13 cellular contexts compared by ENCODE assay signal in the genomic region with DNA sequence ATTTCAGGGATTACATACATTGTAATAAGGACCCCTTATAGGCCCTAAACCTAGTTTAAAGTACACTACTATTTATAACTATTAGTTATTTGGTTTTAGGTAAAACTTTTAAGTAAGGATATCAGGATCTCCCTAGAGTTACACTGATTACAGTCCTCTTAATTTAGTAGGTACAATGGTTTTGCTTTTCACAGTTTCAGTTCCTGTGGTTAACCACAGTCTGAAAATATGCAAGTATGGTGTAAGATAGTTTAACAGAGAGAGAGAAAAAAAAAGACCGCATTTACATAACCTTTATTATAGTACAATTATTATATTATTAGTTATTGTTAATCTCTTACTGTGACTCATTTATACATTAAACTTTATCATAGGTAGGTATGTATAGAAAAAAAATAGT.
DNase-seq lines count a peak whose midpoint lies in the region; ATAC-seq lines count a peak whose summit lies in the region.
"Had no signal": no experiment of that assay in that cellular context is flagged by ENCODE, and none has a peak within 500 bp of the region (broad histone marks: within the 10 kb centered on the region; RNA-seq: fewer than 3 reads in every experiment).

No MANE protein-coding gene starts in this region.

- H3K4me1 Mint-ChIP-seq in activated naive CD4-positive, alpha-beta T cell treated with anti-CD3 and anti-CD28 coated beads, Interleukin-2, amount 10 ng/mL, durations not matched to agents 7 days and 5 days, result no peaks in the 10 kb centered on the region
- H3K4me1 Mint-ChIP-seq in activated naive CD4-positive, alpha-beta T cell treated with anti-CD3 and anti-CD28 coated beads for 36 hours (ENCODE audit: low read depth), result no peaks in the 10 kb centered on the region
- H3K4me1 Mint-ChIP-seq: brain, nephron had no signal

- no peak overlapping the region for H4K91ac ChIP-seq in mesenchymal stem cell (ENCODE audit: low read length)

- no peak overlapping the region for H2BK12ac ChIP-seq in mesenchymal stem cell (ENCODE audit: low read length in 2 of 2)

- H3K9ac ChIP-seq in mesenchymal stem cell (ENCODE audit: low read length), result no peak overlapping the region

- peak; percentile 76 for ATAC-seq in GM19452 (IDR thresholded peaks at IDR 0.05; ENCODE audit: unreplicated experiment)
- ATAC-seq in HG02870 (IDR thresholded peaks at IDR 0.05; ENCODE audit: unreplicated experiment), result peak; percentile 93
- ATAC-seq in HG03558 (IDR thresholded peaks at IDR 0.05; ENCODE audit: extremely low read depth, unreplicated experiment), result peak; percentile 52
- ATAC-seq: Panc1 had no signal

- peak; percentile 27 for DNase-seq in mesenchymal stem cell
- DNase-seq in NCI-H1105 (lab: John Stamatoyannopoulos, UW), result no peak
- DNase-seq in activated naive CD4-positive, alpha-beta T cell treated with anti-CD3 and anti-CD28 coated beads, Interleukin-2, amount 10 ng/mL, durations not matched to agents 7 days and 5 days, result no peak
- DNase-seq in activated naive CD4-positive, alpha-beta T cell treated with anti-CD3 and anti-CD28 coated beads for 36 hours, result no peak
- DNase-seq: activated CD4-positive, alpha-beta T cell treated with anti-CD3 and anti-CD28 coated beads for 4 hours; CD4-positive, alpha-beta T cell; NCI-H2171 had no signal

- CTCF ChIA-PET in activated naive CD4-positive, alpha-beta T cell treated with anti-CD3 and anti-CD28 coated beads, Interleukin-2, amount 10 ng/mL, durations not matched to agents 7 days and 5 days (lab: Charles Lee), result no interaction called here
- CTCF ChIA-PET in activated naive CD4-positive, alpha-beta T cell treated with anti-CD3 and anti-CD28 coated beads for 36 hours (lab: Charles Lee), result no interaction called here

- no peaks in the 10 kb centered on the region for H3K27me3 Mint-ChIP-seq in activated naive CD4-positive, alpha-beta T cell treated with anti-CD3 and anti-CD28 coated beads, Interleukin-2, amount 10 ng/mL, durations not matched to agents 7 days and 5 days
- H3K27me3 Mint-ChIP-seq in activated naive CD4-positive, alpha-beta T cell treated with anti-CD3 and anti-CD28 coated beads for 36 hours (ENCODE audit: low read depth), result no peaks in the 10 kb centered on the region
- H3K27me3 Mint-ChIP-seq: brain; CD4-positive, alpha-beta T cell had no signal

- no peak overlapping the region for H3K23ac ChIP-seq in mesenchymal stem cell (ENCODE audit: low read length in 2 of 2)

- H3K27ac ChIP-seq in mesenchymal stem cell (ENCODE audit: low read length, poor library complexity, severe bottlenecking), result no peak overlapping the region

- WGBS in mesenchymal stem cell, result no CpG with 5 or more reads among the region's 1 CpG

- no peak overlapping the region for H2BK15ac ChIP-seq in mesenchymal stem cell (ENCODE audit: low read depth, poor library complexity, severe bottlenecking)

- H2AK5ac ChIP-seq in mesenchymal stem cell (ENCODE audit: low read length, severe bottlenecking), result no peak overlapping the region

- H3K36me3 Mint-ChIP-seq in activated naive CD4-positive, alpha-beta T cell treated with anti-CD3 and anti-CD28 coated beads, Interleukin-2, amount 10 ng/mL, durations not matched to agents 7 days and 5 days, result no peaks in the 10 kb centered on the region
- H3K36me3 Mint-ChIP-seq in activated naive CD4-positive, alpha-beta T cell treated with anti-CD3 and anti-CD28 coated beads for 36 hours (ENCODE audit: low read depth), result no peaks in the 10 kb centered on the region
- H3K36me3 Mint-ChIP-seq: brain had no signal

- H3K79me1 ChIP-seq in mesenchymal stem cell (replicated peaks; ENCODE audit: low read length, poor library complexity, severe bottlenecking), result no peaks in the 10 kb centered on the region

- H3K27ac Mint-ChIP-seq in activated naive CD4-positive, alpha-beta T cell treated with anti-CD3 and anti-CD28 coated beads, Interleukin-2, amount 10 ng/mL, durations not matched to agents 7 days and 5 days, result no peak overlapping the region
- no peak overlapping the region for H3K27ac Mint-ChIP-seq in activated naive CD4-positive, alpha-beta T cell treated with anti-CD3 and anti-CD28 coated beads for 36 hours
- H3K27ac Mint-ChIP-seq: brain; CD4-positive, alpha-beta T cell; nephron had no signal

- H3K4me3 ChIP-seq in mesenchymal stem cell (ENCODE audit: insufficient read depth in 1 of 2, low read depth in 1 of 2, low read length in 2 of 2), result no peak overlapping the region

- no peak overlapping the region for H3K18ac ChIP-seq in mesenchymal stem cell (ENCODE audit: low read depth in 1 of 2, low read length in 2 of 2)

- no peaks in the 10 kb centered on the region for H3K27me3 ChIP-seq in mesenchymal stem cell (ENCODE audit: control insufficient read depth in 1 of 2, insufficient read depth in 1 of 2, low read length in 2 of 2)

- H3K4me1 ChIP-seq in mesenchymal stem cell (ENCODE audit: control insufficient read depth, insufficient read depth, low read depth, low read length), result no peaks in the 10 kb centered on the region

- no peak overlapping the region for H2BK5ac ChIP-seq in mesenchymal stem cell (ENCODE audit: low read depth, low read length, poor library complexity, severe bottlenecking)

- peaks cover 7% of the 10 kb centered on the region for H3K9me3 Mint-ChIP-seq in activated naive CD4-positive, alpha-beta T cell treated with anti-CD3 and anti-CD28 coated beads, Interleukin-2, amount 10 ng/mL, durations not matched to agents 7 days and 5 days
- peaks cover 10% of the 10 kb centered on the region for H3K9me3 Mint-ChIP-seq in activated naive CD4-positive, alpha-beta T cell treated with anti-CD3 and anti-CD28 coated beads for 36 hours
- H3K9me3 Mint-ChIP-seq: brain, nephron had no signal

- H2AFZ ChIP-seq in mesenchymal stem cell (ENCODE audit: low read depth, low read length), result no peak overlapping the region

- peaks cover 3% of the 10 kb centered on the region for H3K9me3 ChIP-seq in mesenchymal stem cell (ENCODE audit: control insufficient read depth, low read length)

- no peak overlapping the region for H3K4me2 ChIP-seq in mesenchymal stem cell (ENCODE audit: low read length, poor library complexity, severe bottlenecking)

- no peak overlapping the region for H4K8ac ChIP-seq in mesenchymal stem cell (ENCODE audit: low read length)

- no peak overlapping the region for H3K4ac ChIP-seq in mesenchymal stem cell (ENCODE audit: low read depth in 1 of 2, low read length in 2 of 2)

- H3K4me3 Mint-ChIP-seq in activated naive CD4-positive, alpha-beta T cell treated with anti-CD3 and anti-CD28 coated beads, Interleukin-2, amount 10 ng/mL, durations not matched to agents 7 days and 5 days, result no peak overlapping the region
- no peak overlapping the region for H3K4me3 Mint-ChIP-seq in activated naive CD4-positive, alpha-beta T cell treated with anti-CD3 and anti-CD28 coated beads for 36 hours
- H3K4me3 Mint-ChIP-seq: brain; CD4-positive, alpha-beta T cell; nephron had no signal

- H3K14ac ChIP-seq in mesenchymal stem cell (ENCODE audit: low read length in 2 of 2), result no peak overlapping the region

- intact Hi-C loops in activated naive CD4-positive, alpha-beta T cell treated with anti-CD3 and anti-CD28 coated beads for 36 hours (cut with micrococcal nuclease), result no loop called here

- H3K36me3 ChIP-seq in mesenchymal stem cell (ENCODE audit: control insufficient read depth in 1 of 2, insufficient read depth in 2 of 2, low read depth in 1 of 2, low read length in 2 of 2), result no peaks in the 10 kb centered on the region

- no peak overlapping the region for H2BK120ac ChIP-seq in mesenchymal stem cell (ENCODE audit: low read depth, low read length)
